Comparison of ENCODE assay signal across 19 cellular contexts in genomic region chrX:56130013-56130412, GRCh38.
"Had no signal": no experiment of that assay in that cellular context is flagged by ENCODE, and none has a peak within 500 bp of the region (broad histone marks: within the 10 kb centered on the region; RNA-seq: fewer than 3 reads in every experiment).

No MANE protein-coding gene starts in this region.

- DNase-seq: activated CD4-positive, alpha-beta T cell treated with anti-CD3 and anti-CD28 coated beads, Interleukin-2, amount 10 ng/mL, durations not matched to agents 24 days and 14 days; activated CD8-positive, alpha-beta memory T cell treated with anti-CD3 and anti-CD28 coated beads, Interleukin-2, amount 10 ng/mL, durations not matched to agents 7 days and 5 days; activated CD8-positive, alpha-beta T cell treated with anti-CD3 and anti-CD28 coated beads for 36 hours; activated effector memory CD4-positive, alpha-beta T cell treated with anti-CD3 and anti-CD28 coated beads, Interleukin-2, amount 50 U/mL, for 16 hours; activated naive CD4-positive, alpha-beta T cell treated with anti-CD3 and anti-CD28 coated beads, Interleukin-2, amount 10 ng/mL, durations not matched to agents 7 days and 5 days; activated T-cell treated with anti-CD3 and anti-CD28 coated beads for 4 hours; cerebellar nuclear complex; endodermal cell; left lung; natural killer cell; stimulated activated CD4-positive, alpha-beta T cell treated with anti-CD3 and anti-CD28 coated beads, Interleukin-2, amount 100 ng/mL, for 48 hours; stimulated activated CD8-positive, alpha-beta memory T cell treated with anti-CD3 and anti-CD28 coated beads, Interleukin-4, amount 100 ng/mL, for 48 hours; stimulated activated naive CD4-positive, alpha-beta T cell; testis; upper lobe of left lung had no signal

- ATAC-seq: activated CD4-positive, CD25-positive, alpha-beta regulatory T cell treated with anti-CD3 and anti-CD28 coated beads, Interleukin-2, amount 50 U/mL, for 24 hours; activated CD8-positive, alpha-beta memory T cell treated with anti-CD3 and anti-CD28 coated beads, Interleukin-2, amount 10 ng/mL, durations not matched to agents 7 days and 5 days; activated CD8-positive, alpha-beta T cell treated with anti-CD3 and anti-CD28 coated beads for 36 hours; gastroesophageal sphincter; heart left ventricle; natural killer cell had no signal

- H3K9me3 ChIP-seq: gastroesophageal sphincter, left lung, testis, upper lobe of left lung had no signal

- H3K4me1 ChIP-seq: gastroesophageal sphincter, heart left ventricle, left lung, testis, upper lobe of left lung had no signal

- H3K27ac ChIP-seq: coronary artery, gastroesophageal sphincter, heart left ventricle, left lung, testis, upper lobe of left lung had no signal

- H3K4me3 ChIP-seq: coronary artery, gastroesophageal sphincter, heart left ventricle, left lung, testis, upper lobe of left lung had no signal

- H3K36me3 ChIP-seq: gastroesophageal sphincter, heart left ventricle, left lung, upper lobe of left lung had no signal

- H3K27me3 ChIP-seq: gastroesophageal sphincter, heart left ventricle, left lung, testis, upper lobe of left lung had no signal
